ENCODE assay signal across 19 cellular contexts in the genomic region with DNA sequence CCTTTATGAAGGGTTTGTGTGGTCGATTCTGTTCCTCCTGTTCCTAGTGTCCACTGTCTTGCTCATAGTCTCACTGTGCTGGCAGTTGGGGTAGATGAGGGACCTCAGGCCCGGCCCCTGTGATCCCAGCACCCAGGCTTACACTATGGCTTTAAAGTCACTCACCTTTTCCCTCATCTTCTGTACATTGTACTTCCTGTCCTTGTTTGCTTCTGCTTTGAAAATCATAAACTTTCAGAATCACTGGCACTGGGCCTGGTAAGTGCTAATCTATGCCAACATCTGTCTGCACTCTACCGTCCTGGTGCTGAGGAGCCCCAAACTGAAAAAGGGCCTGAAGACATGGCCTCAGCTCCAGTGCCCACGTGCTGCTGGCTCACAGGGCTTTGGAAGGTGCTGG. TPM values are rescaled to one million over a fixed set of nuclear protein-coding genes. Genes with fewer than 3 reads are reported as not detected.
DNase-seq lines count a peak whose midpoint lies in the region; ATAC-seq, FAIRE-seq and TF ChIP-seq lines count a peak whose summit lies in the region.
"Had no signal": no experiment of that assay in that cellular context is flagged by ENCODE, and none has a peak within 500 bp of the region (broad histone marks: within the 10 kb centered on the region; RNA-seq: fewer than 3 reads in every experiment).

No MANE protein-coding gene starts in this region.

- no peak for TF ChIP-seq CTCF in activated CD8-positive, alpha-beta T cell treated with anti-CD3 and anti-CD28 coated beads for 36 hours (IDR thresholded peaks at IDR 0.05)

- CTCF ChIA-PET in activated naive CD4-positive, alpha-beta T cell treated with anti-CD3 and anti-CD28 coated beads, Interleukin-2, amount 10 ng/mL, durations not matched to agents 7 days and 5 days (lab: Charles Lee): interaction anchor here (0.9 kb wide), 1 partner anchor 23 kb away, joined by 3 read pairs; no protein-coding TSS in a partner anchor
- CTCF ChIA-PET in activated CD8-positive, alpha-beta T cell treated with anti-CD3 and anti-CD28 coated beads for 36 hours (lab: Charles Lee): interaction anchor here (0.8 kb wide), 1 partner anchor 92 kb away, joined by 3 read pairs; no protein-coding TSS in a partner anchor

- H3K36me3 Mint-ChIP-seq in activated naive CD4-positive, alpha-beta T cell treated with anti-CD3 and anti-CD28 coated beads, Interleukin-2, amount 10 ng/mL, durations not matched to agents 7 days and 5 days: no peaks in the 10 kb centered on the region
- no peaks in the 10 kb centered on the region for H3K36me3 Mint-ChIP-seq in activated CD8-positive, alpha-beta T cell treated with anti-CD3 and anti-CD28 coated beads for 36 hours (ENCODE audit: low read depth)
- H3K36me3 Mint-ChIP-seq: naive B cell, WTC11 had no signal

- peaks cover 14% of the 10 kb centered on the region for H3K4me1 Mint-ChIP-seq in activated naive CD4-positive, alpha-beta T cell treated with anti-CD3 and anti-CD28 coated beads, Interleukin-2, amount 10 ng/mL, durations not matched to agents 7 days and 5 days
- H3K4me1 Mint-ChIP-seq in activated CD8-positive, alpha-beta T cell treated with anti-CD3 and anti-CD28 coated beads for 36 hours (ENCODE audit: low read depth): peaks cover 19% of the 10 kb centered on the region
- H3K4me1 Mint-ChIP-seq: naive B cell had no signal

- DNase-seq in activated naive CD4-positive, alpha-beta T cell treated with anti-CD3 and anti-CD28 coated beads, Interleukin-2, amount 10 ng/mL, durations not matched to agents 7 days and 5 days: no peak
- no peak for DNase-seq in activated naive CD4-positive, alpha-beta T cell treated with Interleukin-2 at 50 U/mL for 16 hours
- DNase-seq in activated CD8-positive, alpha-beta T cell treated with anti-CD3 and anti-CD28 coated beads for 36 hours: no peak
- DNase-seq in left ventricle myocardium superior: no peak
- DNase-seq in MV-4-11 (lab: John Stamatoyannopoulos, UW): no peak
- no peak for DNase-seq in GF-D8 (lab: John Stamatoyannopoulos, UW)
- no peak for DNase-seq in frontal cortex (ENCODE audit: low spot score in 2 of 2)
- DNase-seq: activated effector memory CD4-positive, alpha-beta T cell treated with Interleukin-2 at 50 U/mL for 16 hours; DND-41; naive B cell; NCI-H2227 treated with DMSO at 0.1 percent for 48 hours; right lobe of liver; testis had no signal

- intact Hi-C loops in activated CD8-positive, alpha-beta T cell treated with anti-CD3 and anti-CD28 coated beads for 36 hours (cut with micrococcal nuclease): no loop called here
- intact Hi-C loops in left ventricle myocardium superior (cut with micrococcal nuclease): no loop called here

- no peaks in the 10 kb centered on the region for H3K27me3 Mint-ChIP-seq in activated naive CD4-positive, alpha-beta T cell treated with anti-CD3 and anti-CD28 coated beads, Interleukin-2, amount 10 ng/mL, durations not matched to agents 7 days and 5 days
- no peaks in the 10 kb centered on the region for H3K27me3 Mint-ChIP-seq in activated CD8-positive, alpha-beta T cell treated with anti-CD3 and anti-CD28 coated beads for 36 hours

- peak overlapping the region; percentile 57 for H3K27ac Mint-ChIP-seq in activated naive CD4-positive, alpha-beta T cell treated with anti-CD3 and anti-CD28 coated beads, Interleukin-2, amount 10 ng/mL, durations not matched to agents 7 days and 5 days
- no peak overlapping the region for H3K27ac Mint-ChIP-seq in activated CD8-positive, alpha-beta T cell treated with anti-CD3 and anti-CD28 coated beads for 36 hours

- H3K9me3 Mint-ChIP-seq in activated naive CD4-positive, alpha-beta T cell treated with anti-CD3 and anti-CD28 coated beads, Interleukin-2, amount 10 ng/mL, durations not matched to agents 7 days and 5 days: no peaks in the 10 kb centered on the region
- H3K9me3 Mint-ChIP-seq in activated CD8-positive, alpha-beta T cell treated with anti-CD3 and anti-CD28 coated beads for 36 hours: no peaks in the 10 kb centered on the region
- H3K9me3 Mint-ChIP-seq: naive B cell had no signal

- POLR2A ChIA-PET in activated CD8-positive, alpha-beta T cell treated with anti-CD3 and anti-CD28 coated beads for 36 hours (lab: Charles Lee): no interaction called here

- H3K4me3 Mint-ChIP-seq in activated naive CD4-positive, alpha-beta T cell treated with anti-CD3 and anti-CD28 coated beads, Interleukin-2, amount 10 ng/mL, durations not matched to agents 7 days and 5 days: no peak overlapping the region
- H3K4me3 Mint-ChIP-seq in activated CD8-positive, alpha-beta T cell treated with anti-CD3 and anti-CD28 coated beads for 36 hours: no peak overlapping the region
- H3K4me3 Mint-ChIP-seq: naive B cell, WTC11 had no signal

- ATAC-seq in HG03175 (IDR thresholded peaks at IDR 0.05; ENCODE audit: unreplicated experiment): peak; percentile 38
- ATAC-seq in activated CD8-positive, alpha-beta T cell treated with anti-CD3 and anti-CD28 coated beads for 36 hours: peak; percentile 27
- no peak for ATAC-seq in left ventricle myocardium superior

- no peak for FAIRE-seq in frontal cortex (lab: Jason Lieb, UNC)

RNA-seq across cellular contexts. Expression of a gene that starts 5.7 kb away (rescaled TPM):
- total RNA-seq in activated CD8-positive, alpha-beta T cell treated with anti-CD3 and anti-CD28 coated beads for 36 hours: not detected
- total RNA-seq in left ventricle myocardium superior (not detected), frontal cortex (not detected)
- total RNA-seq: fibroblast of villous mesenchyme, H4, kidney epithelial cell, RPMI7951, testis had no signal

RNA-seq across cellular contexts. Expression of a gene that starts 28.9 kb away (rescaled TPM):
- 1 to 10 TPM; 2.4 to 2.8 TPM for total RNA-seq in activated CD8-positive, alpha-beta T cell treated with anti-CD3 and anti-CD28 coated beads for 36 hours
- total RNA-seq in left ventricle myocardium superior (not detected), frontal cortex (0.41 TPM)
- total RNA-seq: fibroblast of villous mesenchyme, H4, RPMI7951 had no signal

RNA-seq across cellular contexts. Expression of a gene that starts 40.1 kb away (rescaled TPM):
- not detected for total RNA-seq in activated CD8-positive, alpha-beta T cell treated with anti-CD3 and anti-CD28 coated beads for 36 hours
- total RNA-seq in left ventricle myocardium superior: not detected
- not detected for total RNA-seq in frontal cortex
- total RNA-seq: fibroblast of villous mesenchyme, H4, kidney epithelial cell, right lobe of liver, RPMI7951 had no signal

RNA-seq across cellular contexts. Expression of a gene that starts 56.4 kb away (rescaled TPM):
- 100 to 1,000 TPM; 111 to 120 TPM for total RNA-seq in activated CD8-positive, alpha-beta T cell treated with anti-CD3 and anti-CD28 coated beads for 36 hours
- 73.9 TPM for total RNA-seq in left ventricle myocardium superior
- total RNA-seq in frontal cortex: 4.5 TPM
